In genomic region chr1:43653893-43654292, GRCh38 we compare ENCODE assay signal across 1 cellular context.
TF ChIP-seq lines count a peak whose summit lies in the region.

No MANE protein-coding gene starts in this region.

TF ChIP-seq in SK-N-SH treated with all-trans-retinoic acid at 6 μM for 48 hours, 23 proteins besides CTCF, POLR2A, EP300 and RAD21 (continued from another document):
- TF ChIP-seq CSRNP3 (CRISPR knock-in tag; IDR thresholded peaks at IDR 0.05) (no peak), ISL1 (CRISPR knock-in tag; IDR thresholded peaks at IDR 0.05) (no peak)
